Comparison of ENCODE assay signal across 8 cellular contexts in the genomic region with DNA sequence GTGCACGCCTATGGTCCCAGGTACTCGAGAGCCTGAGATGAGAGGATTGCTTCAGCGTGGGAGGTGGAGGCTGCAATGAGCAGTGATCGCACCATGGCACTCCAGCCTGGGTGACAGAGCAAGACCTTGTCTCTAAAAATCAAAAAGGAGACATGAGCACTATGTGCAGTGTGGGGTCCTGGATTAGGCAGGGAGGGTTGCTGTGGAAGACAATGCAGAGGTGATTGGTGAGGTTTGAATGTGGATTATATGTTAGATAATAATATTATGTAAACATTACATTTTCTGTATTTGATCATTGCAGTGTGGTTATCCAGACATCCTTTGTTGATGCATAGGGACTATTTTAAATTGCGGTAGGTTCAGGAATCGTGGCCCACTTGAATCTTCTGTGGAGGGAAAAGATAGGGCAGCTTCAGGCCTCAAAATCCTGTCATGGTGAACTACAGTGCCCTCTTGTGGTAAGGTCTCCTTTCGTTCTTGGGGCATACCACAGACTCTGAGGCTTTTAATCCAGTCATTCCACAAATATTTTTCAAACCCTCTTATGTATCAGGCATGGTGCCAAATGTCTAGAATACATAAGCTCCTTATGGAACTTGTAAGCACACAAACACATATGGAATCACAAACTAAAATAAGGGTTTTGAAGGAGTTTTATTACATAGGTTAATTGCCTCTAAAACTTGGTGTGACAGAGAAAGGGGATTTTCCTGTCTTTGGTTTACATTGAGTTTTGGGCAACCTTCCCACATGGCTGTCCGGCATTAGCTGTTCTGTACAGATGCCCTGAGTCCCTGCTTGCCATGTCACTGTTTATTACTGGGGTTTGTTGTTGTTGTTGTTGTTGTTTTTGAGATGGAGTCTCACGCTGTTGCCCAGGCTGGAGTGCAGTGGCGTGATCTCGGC. TPM values are rescaled to one million over a fixed set of nuclear protein-coding genes. Genes with fewer than 3 reads are reported as not detected.
DNase-seq lines count a peak whose midpoint lies in the region; ATAC-seq and TF ChIP-seq lines count a peak whose summit lies in the region.

No MANE protein-coding gene starts in this region.

- H3K27me3 Mint-ChIP-seq in activated naive CD4-positive, alpha-beta T cell treated with anti-CD3 and anti-CD28 coated beads, Interleukin-2, amount 10 ng/mL, durations not matched to agents 7 days and 5 days: no peaks in the 10 kb centered on the region
- peaks cover 1% of the 10 kb centered on the region for H3K27me3 Mint-ChIP-seq in glutamatergic neuron (ENCODE audit: unreplicated experiment)

- CTCF ChIA-PET in activated naive CD4-positive, alpha-beta T cell treated with anti-CD3 and anti-CD28 coated beads, Interleukin-2, amount 10 ng/mL, durations not matched to agents 7 days and 5 days (lab: Charles Lee): interaction anchor here (0.6 to 2.5 kb wide), 18 partner anchors 9 to 697 kb away, joined by 3 to 44 read pairs (median 3); no protein-coding TSS in a partner anchor

- TF ChIP-seq CTCF in glutamatergic neuron (IDR thresholded peaks at IDR 0.05; ENCODE audit: partially characterized antibody, unreplicated experiment): peak; percentile 77

- DNase-seq in COLO668 (lab: John Stamatoyannopoulos, UW; ENCODE audit: unreplicated experiment): peak; percentile 35
- peak; percentile 92 for DNase-seq in Kasumi-1 (lab: John Stamatoyannopoulos, UW)
- DNase-seq in RPMI7951 (ENCODE audit: low read depth): peak; percentile 83
- DNase-seq in activated naive CD4-positive, alpha-beta T cell treated with anti-CD3 and anti-CD28 coated beads, Interleukin-2, amount 10 ng/mL, durations not matched to agents 7 days and 5 days: peak; percentile 60
- peak; percentile 27 for DNase-seq in glutamatergic neuron
- peak; percentile 68 for DNase-seq in putamen (ENCODE audit: low spot score)

- ATAC-seq in GM19452 (IDR thresholded peaks at IDR 0.05; ENCODE audit: unreplicated experiment) (peak; percentile 74), GM21717 (IDR thresholded peaks at IDR 0.05; ENCODE audit: unreplicated experiment) (no peak)

- H3K36me3 Mint-ChIP-seq in activated naive CD4-positive, alpha-beta T cell treated with anti-CD3 and anti-CD28 coated beads, Interleukin-2, amount 10 ng/mL, durations not matched to agents 7 days and 5 days: peaks cover 46% of the 10 kb centered on the region
- no peaks in the 10 kb centered on the region for H3K36me3 Mint-ChIP-seq in glutamatergic neuron (ENCODE audit: unreplicated experiment)

- no peaks in the 10 kb centered on the region for H3K9me3 Mint-ChIP-seq in activated naive CD4-positive, alpha-beta T cell treated with anti-CD3 and anti-CD28 coated beads, Interleukin-2, amount 10 ng/mL, durations not matched to agents 7 days and 5 days
- no peaks in the 10 kb centered on the region for H3K9me3 Mint-ChIP-seq in glutamatergic neuron (ENCODE audit: unreplicated experiment)

- peaks cover 24% of the 10 kb centered on the region for H3K4me1 Mint-ChIP-seq in activated naive CD4-positive, alpha-beta T cell treated with anti-CD3 and anti-CD28 coated beads, Interleukin-2, amount 10 ng/mL, durations not matched to agents 7 days and 5 days
- H3K4me1 Mint-ChIP-seq in glutamatergic neuron (ENCODE audit: low read depth, unreplicated experiment): no peaks in the 10 kb centered on the region

- H3K4me3 Mint-ChIP-seq in activated naive CD4-positive, alpha-beta T cell treated with anti-CD3 and anti-CD28 coated beads, Interleukin-2, amount 10 ng/mL, durations not matched to agents 7 days and 5 days: no peak overlapping the region
- no peak overlapping the region for H3K4me3 Mint-ChIP-seq in glutamatergic neuron (ENCODE audit: unreplicated experiment)

- no peak overlapping the region for H3K27ac Mint-ChIP-seq in activated naive CD4-positive, alpha-beta T cell treated with anti-CD3 and anti-CD28 coated beads, Interleukin-2, amount 10 ng/mL, durations not matched to agents 7 days and 5 days
- H3K27ac Mint-ChIP-seq in glutamatergic neuron (ENCODE audit: unreplicated experiment): no peak overlapping the region

RNA-seq across cellular contexts. Expression of gene GPD1L, which starts 37.7 kb away (rescaled TPM):
- total RNA-seq in RPMI7951 (2014; rRNA removed; shearing (Covaris generic)): 10.6 and 12.7 TPM in 2 replicates
- total RNA-seq in glutamatergic neuron (ENCODE audit: unreplicated experiment): 9.1 TPM

Comparison
In these comparisons a context has a peak if more than half of its experiments do, and no peak if none do; other contexts are left out.
1. DNase-seq: peak in every context shown above with its lines; median percentile 92 in Kasumi-1; 83 in RPMI7951; 68 in putamen; 60 in activated naive CD4-positive, alpha-beta T cell treated with anti-CD3 and anti-CD28 coated beads, Interleukin-2, amount 10 ng/mL, durations not matched to agents 7 days and 5 days; 35 in COLO668; 27 in glutamatergic neuron.